Comparison of ENCODE assay signal across 19 cellular contexts in genomic region chr10:11134411-11134810, GRCh38.
DNase-seq lines count a peak whose midpoint lies in the region; ATAC-seq and TF ChIP-seq lines count a peak whose summit lies in the region.
"Had no signal": no experiment of that assay in that cellular context is flagged by ENCODE, and none has a peak within 500 bp of the region (broad histone marks: within the 10 kb centered on the region; RNA-seq: fewer than 3 reads in every experiment).

No MANE protein-coding gene starts in this region.

- TF ChIP-seq CTCF in cardiac muscle cell (IDR thresholded peaks at IDR 0.05; ENCODE audit: low read depth, low read length): no peak
- TF ChIP-seq CTCF in right atrium auricular region (IDR thresholded peaks at IDR 0.05): no peak
- TF ChIP-seq CTCF in WERI-Rb-1 (IDR thresholded peaks at IDR 0.05; ENCODE audit: low read depth, low read length): no peak

- DNase-seq in cardiac muscle cell (ENCODE audit: low read depth in 1 of 2, low spot score in 1 of 2): no peak
- DNase-seq in right atrium auricular region (ENCODE audit: low spot score): no peak
- DNase-seq in WERI-Rb-1: peak; percentile 4
- no peak for DNase-seq in SHP77 treated with DMSO at 0.1 percent for 48 hours (lab: John Stamatoyannopoulos, UW)
- DNase-seq in D341Med (ENCODE audit: low spot score): no peak
- DNase-seq: IMR-90, NCI-H1417, NCI-H1694 treated with DMSO at 0.1 percent for 48 hours, NCI-H2081, NCI-H2227 treated with DMSO at 0.1 percent for 48 hours, NCI-H69, RPMI8226, SHP77 had no signal

- ATAC-seq in HG03442 (IDR thresholded peaks at IDR 0.05; ENCODE audit: unreplicated experiment): no peak

- H3K4me1 ChIP-seq in cardiac muscle cell (ENCODE audit: low read depth): peaks cover 7% of the 10 kb centered on the region
- H3K4me1 ChIP-seq in right atrium auricular region: peaks cover 0 to 37% of the 10 kb centered on the region in 2 donors
- peaks cover 3% of the 10 kb centered on the region; the same call in 1 of the 2 replicates for H3K4me1 ChIP-seq in iPS-20b (ENCODE audit: insufficient read depth, low read length)
- H3K4me1 ChIP-seq: HAP-1 had no signal

- H3K9ac ChIP-seq in iPS-20b (ENCODE audit: low read depth, low read length): 0 out of 2 replicates have a peak overlapping the region, but pooled peaks have one; percentile 1
- H3K9ac ChIP-seq: KMS-11 had no signal

- H3K9me3 ChIP-seq in cardiac muscle cell (ENCODE audit: low read depth) (no peaks in the 10 kb centered on the region), right atrium auricular region (no peaks in the 10 kb centered on the region), WERI-Rb-1 (ENCODE audit: severe bottlenecking) (no peaks in the 10 kb centered on the region), iPS-20b (ENCODE audit: insufficient read depth, low read depth, low read length) (no peaks in the 10 kb centered on the region)
- H3K9me3 ChIP-seq: HAP-1 had no signal

- H3K27me3 ChIP-seq in cardiac muscle cell: no peaks in the 10 kb centered on the region
- no peaks in the 10 kb centered on the region for H3K27me3 ChIP-seq in right atrium auricular region
- H3K27me3 ChIP-seq in WERI-Rb-1 (ENCODE audit: insufficient read depth, low read depth, severe bottlenecking): no peaks in the 10 kb centered on the region
- no peaks in the 10 kb centered on the region for H3K27me3 ChIP-seq in iPS-20b (ENCODE audit: insufficient read depth, low read length)

- H3K4me3 ChIP-seq in cardiac muscle cell (no peak overlapping the region), right atrium auricular region (no peak overlapping the region), WERI-Rb-1 (ENCODE audit: low read depth, low read length) (no peak overlapping the region), iPS-20b (ENCODE audit: low read length) (no peak overlapping the region)
- H3K4me3 ChIP-seq: HAP-1, SK-N-MC had no signal

- H3K27ac ChIP-seq in cardiac muscle cell (peak overlapping the region; percentile 25), right atrium auricular region (no peak overlapping the region), WERI-Rb-1 (no peak overlapping the region), iPS-20b (ENCODE audit: low read length) (no peak overlapping the region)
- H3K27ac ChIP-seq: 22Rv1, KMS-11, SK-N-MC had no signal

- H3K36me3 ChIP-seq in cardiac muscle cell (no peaks in the 10 kb centered on the region), right atrium auricular region (no peaks in the 10 kb centered on the region), WERI-Rb-1 (no peaks in the 10 kb centered on the region), iPS-20b (ENCODE audit: insufficient read depth, low read depth, low read length) (no peaks in the 10 kb centered on the region)
- H3K36me3 ChIP-seq: HAP-1 had no signal
